Comparison of ENCODE assay signal across 8 cellular contexts in genomic region chr2:219230201-219230540, GRCh38. TPM values are rescaled to one million over a fixed set of nuclear protein-coding genes. Genes with fewer than 3 reads are reported as not detected.
A peak's percentile ranks its signal among the peaks of the same experiment; 100 is the strongest.
DNase-seq lines count a peak whose midpoint lies in the region; ATAC-seq and TF ChIP-seq lines count a peak whose summit lies in the region.

No MANE protein-coding gene starts in this region.

- H3K9ac ChIP-seq in endocrine pancreas (ENCODE audit: control insufficient read depth, insufficient read depth, low read length): peak overlapping the region; percentile 86

- no peaks in the 10 kb centered on the region for H3K9me3 ChIP-seq in endocrine pancreas (ENCODE audit: control insufficient read depth, low read length)
- no peaks in the 10 kb centered on the region for H3K9me3 ChIP-seq in thoracic aorta

- H3K27me3 Mint-ChIP-seq in mesothelial cell of epicardium (ENCODE audit: low read depth): no peaks in the 10 kb centered on the region

- H3K4me1 Mint-ChIP-seq in mesothelial cell of epicardium: peaks cover 23% of the 10 kb centered on the region

- TF ChIP-seq CTCF in VCaP (conservative IDR thresholded peaks at IDR 0.05) (no peak), mesothelial cell of epicardium (IDR thresholded peaks at IDR 0.05; ENCODE audit: unreplicated experiment) (no peak), thoracic aorta (IDR thresholded peaks at IDR 0.05) (no peak)

- H3K36me3 Mint-ChIP-seq in mesothelial cell of epicardium: peaks cover 16% of the 10 kb centered on the region

- H3K27me3 ChIP-seq in endocrine pancreas (ENCODE audit: control insufficient read depth, insufficient read depth, low read length) (no peaks in the 10 kb centered on the region), thoracic aorta (replicated peaks; ENCODE audit: insufficient read depth) (no peaks in the 10 kb centered on the region)

- peak overlapping the region; percentile 76 for H3K4me3 ChIP-seq in endocrine pancreas (ENCODE audit: control insufficient read depth, insufficient read depth, low read length)
- peak overlapping the region; percentile 91 for H3K4me3 ChIP-seq in thoracic aorta

- DNase-seq in NCI-H2081 (lab: John Stamatoyannopoulos, UW) (peak; percentile 22 to 28), NCI-H2081 treated with DMSO at 0.1 percent for 48 hours (lab: John Stamatoyannopoulos, UW) (no peak), HT1080 (ENCODE audit: low read depth) (peak; percentile 42), mesothelial cell of epicardium (ENCODE audit: low spot score in 2 of 2, unreplicated experiment in 2 of 2) (peak in 1 of 2 experiments; percentile 55), thoracic aorta (ENCODE audit: low spot score) (no peak), NCI-H187 treated with DMSO at 0.1 percent for 48 hours (lab: John Stamatoyannopoulos, UW) (no peak)

- no peaks in the 10 kb centered on the region for H3K9me3 Mint-ChIP-seq in mesothelial cell of epicardium

- H3K27ac Mint-ChIP-seq in mesothelial cell of epicardium: peak overlapping the region; percentile 98

- H3K4me1 ChIP-seq in endocrine pancreas (ENCODE audit: control insufficient read depth, insufficient read depth, low read length) (no peaks in the 10 kb centered on the region), thoracic aorta (ENCODE audit: control insufficient read depth in 1 of 2, low read depth in 2 of 2) (peaks cover 13 to 32% of the 10 kb centered on the region in 2 donors)

- H3K4me3 Mint-ChIP-seq in mesothelial cell of epicardium: peak overlapping the region; percentile 99

- ATAC-seq in thoracic aorta (ENCODE audit: insufficient number of reproducible peaks, low FRiP score, low read depth): no peak

- H3K36me3 ChIP-seq in endocrine pancreas (ENCODE audit: control insufficient read depth, insufficient read depth, low read length): peaks cover 7% of the 10 kb centered on the region
- peaks cover 38% of the 10 kb centered on the region for H3K36me3 ChIP-seq in thoracic aorta

- H3K27ac ChIP-seq in VCaP: peak overlapping the region; percentile 95
- H3K27ac ChIP-seq in thoracic aorta: peak overlapping the region; percentile 93 to 96

RNA-seq across cellular contexts. Expression of gene ANKZF1, which starts 0.6 kb away (rescaled TPM):
- total RNA-seq in HT1080 (2014; rRNA removed; shearing (Covaris generic)): 24.8 and 27.0 TPM in 2 replicates
- polyA plus RNA-seq in HT1080 (2015; cell fraction: cytosol; rRNA removed): 12.6 and 16.3 TPM in 2 replicates
- 157 and 180 TPM in 2 replicates for polyA plus RNA-seq in HT1080 (2015; cell fraction: nucleus; rRNA removed)
- total RNA-seq in mesothelial cell of epicardium (58.3 to 65.3 TPM (median 59.6 TPM) in 3 replicates), thoracic aorta (10 to 100 TPM; 69.7 to 72.6 TPM)

RNA-seq across cellular contexts. Expression of gene ATG9A, which starts 0.7 kb away (rescaled TPM):
- total RNA-seq in HT1080 (2014; rRNA removed; shearing (Covaris generic)): 37.1 and 47.1 TPM in 2 replicates
- polyA plus RNA-seq in HT1080 (2015; cell fraction: cytosol; rRNA removed): 45.8 and 46.4 TPM in 2 replicates
- polyA plus RNA-seq in HT1080 (2015; cell fraction: nucleus; rRNA removed): 54.3 and 57.8 TPM in 2 replicates
- total RNA-seq in mesothelial cell of epicardium (39.3 to 40.8 TPM (median 40.6 TPM) in 3 replicates), thoracic aorta (10 to 100 TPM; 39.4 to 60.4 TPM)

RNA-seq across cellular contexts. Expression of gene ABCB6, which starts 11.4 kb away (rescaled TPM):
- total RNA-seq in HT1080 (2014; rRNA removed; shearing (Covaris generic)): 21.4 and 25.5 TPM in 2 replicates
- polyA plus RNA-seq in HT1080 (2015; cell fraction: cytosol; rRNA removed): 10.8 and 12.1 TPM in 2 replicates
- 48.9 and 55.0 TPM in 2 replicates for polyA plus RNA-seq in HT1080 (2015; cell fraction: nucleus; rRNA removed)
- total RNA-seq in mesothelial cell of epicardium (24.6 to 29.4 TPM (median 28.1 TPM) in 3 replicates), thoracic aorta (10 to 100 TPM; 12.7 to 26.0 TPM)

RNA-seq across cellular contexts. Expression of gene GLB1L, which starts 15.1 kb away (rescaled TPM):
- total RNA-seq in HT1080 (2014; rRNA removed; shearing (Covaris generic)): 7.3 and 8.4 TPM in 2 replicates
- 14.7 and 15.6 TPM in 2 replicates for polyA plus RNA-seq in HT1080 (2015; cell fraction: cytosol; rRNA removed)
- 21.1 and 27.4 TPM in 2 replicates for polyA plus RNA-seq in HT1080 (2015; cell fraction: nucleus; rRNA removed)
- total RNA-seq in mesothelial cell of epicardium: 9.6 to 11.6 TPM (median 9.9 TPM) in 3 replicates
- total RNA-seq in thoracic aorta: 10 to 100 TPM in 1 of 2 donors, 1 to 10 TPM in 1; 9.1 to 13.7 TPM

RNA-seq across cellular contexts. Expression of gene STK16, which starts 15.1 kb away (rescaled TPM):
- total RNA-seq in HT1080 (2014; rRNA removed; shearing (Covaris generic)): 19.6 and 20.4 TPM in 2 replicates
- 24.2 and 30.4 TPM in 2 replicates for polyA plus RNA-seq in HT1080 (2015; cell fraction: cytosol; rRNA removed)
- 25.4 and 26.9 TPM in 2 replicates for polyA plus RNA-seq in HT1080 (2015; cell fraction: nucleus; rRNA removed)
- total RNA-seq in mesothelial cell of epicardium (28.0 to 31.2 TPM (median 29.0 TPM) in 3 replicates), thoracic aorta (10 to 100 TPM; 10.7 to 11.7 TPM)

Comparison
In these comparisons a context has a peak if more than half of its experiments do, and no peak if none do; other contexts are left out.
1. DNase-seq: peak in NCI-H2081 (2 of 2) and HT1080 (single experiment); none in NCI-H2081 treated with DMSO at 0.1 percent for 48 hours (single experiment), thoracic aorta (single experiment) and NCI-H187 treated with DMSO at 0.1 percent for 48 hours (single experiment).